ENCODE assay signal across 21 cellular contexts in the genomic region with DNA sequence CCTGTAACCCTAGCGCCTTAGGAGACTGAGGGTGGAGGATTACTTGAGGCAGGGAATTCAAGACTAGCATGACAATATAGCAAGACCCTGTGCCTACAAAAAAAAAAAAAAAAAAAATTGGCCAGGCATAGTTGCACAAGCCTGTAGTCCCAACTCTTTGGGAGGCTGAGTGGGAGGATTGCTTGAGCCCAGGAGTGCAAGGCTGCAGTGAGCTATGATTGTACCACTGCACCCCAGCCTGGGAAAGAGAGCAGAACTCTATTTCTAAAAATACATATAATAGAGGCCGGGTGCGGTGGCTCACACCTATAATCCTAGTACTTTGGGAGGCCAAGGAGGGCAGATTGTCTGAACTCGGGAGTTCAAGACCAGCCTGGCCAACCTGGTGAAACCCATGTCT.
"Had no signal": no experiment of that assay in that cellular context is flagged by ENCODE, and none has a peak within 500 bp of the region (broad histone marks: within the 10 kb centered on the region; RNA-seq: fewer than 3 reads in every experiment).

No MANE protein-coding gene starts in this region.

- ATAC-seq: effector memory CD8-positive, alpha-beta T cell; esophagus mucosa; foreskin keratinocyte; gastrocnemius medialis; gastroesophageal sphincter; heart left ventricle; heart right ventricle had no signal

- H3K27me3 ChIP-seq: colonic mucosa, esophagus muscularis mucosa, esophagus squamous epithelium, gastrocnemius medialis, gastroesophageal sphincter, heart left ventricle, heart right ventricle had no signal

- H3K27ac ChIP-seq: colonic mucosa, coronary artery, epithelial cell of prostate, esophagus muscularis mucosa, foreskin keratinocyte, gastrocnemius medialis, gastroesophageal sphincter had no signal

- DNase-seq: colonic mucosa; cortex of kidney; dermis blood vessel endothelial cell; effector CD4-positive, alpha-beta T cell; effector CD8-positive, alpha-beta T cell; effector memory CD4-positive, alpha-beta T cell; effector memory CD8-positive, alpha-beta T cell; endodermal cell; erythroblast; esophagus squamous epithelium; foreskin fibroblast; foreskin keratinocyte; gastrocnemius medialis; glutamatergic neuron; heart left ventricle; heart right ventricle had no signal

- H3K4me3 ChIP-seq: colonic mucosa, coronary artery, esophagus muscularis mucosa, esophagus squamous epithelium, gastrocnemius medialis, gastroesophageal sphincter, heart left ventricle, heart right ventricle had no signal
